In genomic region chr6:166514196-166514595, GRCh38 we compare ENCODE assay signal across 12 cellular contexts.
DNase-seq lines count a peak whose midpoint lies in the region; ATAC-seq and TF ChIP-seq lines count a peak whose summit lies in the region.
"Had no signal": no experiment of that assay in that cellular context is flagged by ENCODE, and none has a peak within 500 bp of the region (broad histone marks: within the 10 kb centered on the region; RNA-seq: fewer than 3 reads in every experiment).

No MANE protein-coding gene starts in this region.

- POLR2A ChIA-PET in PC-3 (lab: Charles Lee; ENCODE audit: unreplicated experiment): no interaction called here

- no peaks in the 10 kb centered on the region for H3K36me3 ChIP-seq in PC-3 (ENCODE audit: low read depth, low read length)
- H3K36me3 ChIP-seq: colonic mucosa had no signal

- no peaks in the 10 kb centered on the region for H3K9me3 Mint-ChIP-seq in stimulated activated naive CD8-positive, alpha-beta T cell treated with anti-CD3 and anti-CD28 coated beads, Interleukin-15, amount 100 ng/mL, for 72 hours

- no peak overlapping the region for H3K4me3 Mint-ChIP-seq in stimulated activated naive CD8-positive, alpha-beta T cell treated with anti-CD3 and anti-CD28 coated beads, Interleukin-15, amount 100 ng/mL, for 72 hours
- H3K4me3 Mint-ChIP-seq: nephron had no signal

- no peaks in the 10 kb centered on the region for H3K27me3 Mint-ChIP-seq in stimulated activated naive CD8-positive, alpha-beta T cell treated with anti-CD3 and anti-CD28 coated beads, Interleukin-15, amount 100 ng/mL, for 72 hours

- H2AFZ ChIP-seq in PC-3 (ENCODE audit: low read length): no peak overlapping the region

- no peaks in the 10 kb centered on the region for H3K9me3 ChIP-seq in PC-3 (ENCODE audit: low read length)
- H3K9me3 ChIP-seq: colonic mucosa had no signal

- no peaks in the 10 kb centered on the region for H4K20me1 ChIP-seq in PC-3 (ENCODE audit: low read length)

- no peak overlapping the region for H3K9ac ChIP-seq in PC-3 (ENCODE audit: low read length)

- CTCF ChIA-PET in PC-3 (lab: Charles Lee): interaction anchor here (1.7 kb wide), 1 partner anchor 43 kb away, joined by 4 read pairs; no protein-coding TSS in a partner anchor

- H3K4me1 Mint-ChIP-seq in stimulated activated naive CD8-positive, alpha-beta T cell treated with anti-CD3 and anti-CD28 coated beads, Interleukin-15, amount 100 ng/mL, for 72 hours: peaks cover 23% of the 10 kb centered on the region
- H3K4me1 Mint-ChIP-seq: nephron had no signal

- H3K4me2 ChIP-seq in PC-3 (ENCODE audit: low read length): no peak overlapping the region

- no peak overlapping the region for H3K27ac ChIP-seq in PC-3 (ENCODE audit: low read length)
- no peak overlapping the region for H3K27ac ChIP-seq in coronary artery
- H3K27ac ChIP-seq: colonic mucosa had no signal

- H3K4me3 ChIP-seq in PC-3 (ENCODE audit: low read length): no peak overlapping the region
- no peak overlapping the region for H3K4me3 ChIP-seq in foreskin fibroblast (ENCODE audit: low read depth in 1 of 2, low read length in 2 of 2)
- no peak overlapping the region for H3K4me3 ChIP-seq in coronary artery
- H3K4me3 ChIP-seq: colonic mucosa had no signal

- H3K4me1 ChIP-seq in PC-3 (ENCODE audit: insufficient read depth, low read length): peaks cover 8% of the 10 kb centered on the region
- H3K4me1 ChIP-seq: colonic mucosa had no signal

- no peaks in the 10 kb centered on the region for H3K79me2 ChIP-seq in PC-3 (ENCODE audit: low read length)

- no TSS peak for BruUV-seq in PC-3 (replicated peaks; lab: Mats Ljungman, UMichigan)

- intact Hi-C loops in PC-3 (cut with micrococcal nuclease): no loop called here

- TF ChIP-seq CTCF in PC-3 (conservative IDR thresholded peaks at IDR 0.05; ENCODE audit: low read depth, low read length) (peak; percentile 35; the same call in 1 of the 2 replicates), foreskin fibroblast (IDR thresholded peaks at IDR 0.05; ENCODE audit: low read depth, low read length) (peak; percentile 6), omental fat pad (IDR thresholded peaks at IDR 0.05) (no peak), coronary artery (IDR thresholded peaks at IDR 0.05) (no peak)

- ATAC-seq in PC-3 (no peak; the same call in 1 of the 2 replicates), omental fat pad (ENCODE audit: low FRiP score) (peak; percentile 12)
- no peak for ATAC-seq in stimulated activated naive CD8-positive, alpha-beta T cell treated with anti-CD3 and anti-CD28 coated beads, Interleukin-15, amount 100 ng/mL, for 72 hours

- peak; percentile 15 for DNase-seq in EH (ENCODE audit: low read depth)
- DNase-seq in PC-3: no peak
- DNase-seq in foreskin fibroblast: no peak
- no peak for DNase-seq in omental fat pad (ENCODE audit: low spot score)
- DNase-seq in stimulated activated naive CD8-positive, alpha-beta T cell treated with anti-CD3 and anti-CD28 coated beads, Interleukin-15, amount 100 ng/mL, for 72 hours: no peak
- DNase-seq in coronary artery (ENCODE audit: low spot score): no peak
- no peak for DNase-seq in activated CD4-positive, alpha-beta T cell treated with anti-CD3 and anti-CD28 coated beads, Interleukin-2, amount 50 U/mL, for 48 hours
- DNase-seq in COLO829 (ENCODE audit: low spot score): no peak
- DNase-seq: colonic mucosa, NCI-H187 treated with DMSO at 0.1 percent for 48 hours, NCI-H82 had no signal

- no peaks in the 10 kb centered on the region for H3K27me3 ChIP-seq in PC-3 (ENCODE audit: low read length)
- H3K27me3 ChIP-seq: colonic mucosa had no signal

- no peaks in the 10 kb centered on the region for H3F3A ChIP-seq in PC-3 (ENCODE audit: low read length, unreplicated experiment)

- peak overlapping the region in 1 of 2 donors; percentile 52 for H3K27ac Mint-ChIP-seq in stimulated activated naive CD8-positive, alpha-beta T cell treated with anti-CD3 and anti-CD28 coated beads, Interleukin-15, amount 100 ng/mL, for 72 hours
- H3K27ac Mint-ChIP-seq: nephron had no signal

- no peaks in the 10 kb centered on the region for H3K9me2 ChIP-seq in PC-3 (replicated peaks; ENCODE audit: low read length)

Comparison
In these comparisons a context has a peak if more than half of its experiments do, and no peak if none do; other contexts are left out.
1. CTCF ChIP-seq: peak in PC-3 (single experiment) and foreskin fibroblast (single experiment); none in omental fat pad (0 of 3) and coronary artery (single experiment).